In genomic region chr15:91357527-91357926, GRCh38 we compare ENCODE assay signal across 28 cellular contexts.
"Had no signal": no experiment of that assay in that cellular context is flagged by ENCODE, and none has a peak within 500 bp of the region (broad histone marks: within the 10 kb centered on the region; RNA-seq: fewer than 3 reads in every experiment).

No MANE protein-coding gene starts in this region.

- H3K27ac Mint-ChIP-seq: dendritic cell treated with granulocyte-macrophage colony-stimulating factor and Interleukin-4, amounts not matched to agents 40 ng/mL and 50 ng/mL, for 4 days; effector memory CD8-positive, alpha-beta T cell; endodermal cell had no signal

- ATAC-seq: effector memory CD8-positive, alpha-beta T cell; esophagus mucosa; foreskin keratinocyte; gastrocnemius medialis; gastroesophageal sphincter; heart left ventricle; heart right ventricle had no signal

- H3K9me3 Mint-ChIP-seq: dendritic cell treated with granulocyte-macrophage colony-stimulating factor and Interleukin-4, amounts not matched to agents 40 ng/mL and 50 ng/mL, for 4 days; effector memory CD8-positive, alpha-beta T cell had no signal

- H3K4me3 Mint-ChIP-seq: dendritic cell treated with granulocyte-macrophage colony-stimulating factor and Interleukin-4, amounts not matched to agents 40 ng/mL and 50 ng/mL, for 4 days; effector memory CD8-positive, alpha-beta T cell; endodermal cell had no signal

- H3K27ac ChIP-seq: colonic mucosa, coronary artery, dorsolateral prefrontal cortex, epithelial cell of prostate, esophagus muscularis mucosa, esophagus squamous epithelium, foreskin keratinocyte, gastrocnemius medialis, gastroesophageal sphincter, heart left ventricle, heart right ventricle had no signal

- H3K27me3 ChIP-seq: colonic mucosa, gastrocnemius medialis had no signal

- H3K36me3 ChIP-seq: colonic mucosa, esophagus muscularis mucosa, esophagus squamous epithelium, gastrocnemius medialis, gastroesophageal sphincter, heart left ventricle, heart right ventricle had no signal

- H3K4me3 ChIP-seq: colonic mucosa, coronary artery, dorsolateral prefrontal cortex, esophagus muscularis mucosa, esophagus squamous epithelium, gastrocnemius medialis, gastroesophageal sphincter, heart left ventricle, heart right ventricle had no signal

- DNase-seq: colonic mucosa; cortex of kidney; dermis blood vessel endothelial cell; dorsolateral prefrontal cortex; effector CD4-positive, alpha-beta T cell; effector CD8-positive, alpha-beta T cell; effector memory CD4-positive, alpha-beta T cell; effector memory CD8-positive, alpha-beta T cell; endodermal cell; erythroblast; esophagus squamous epithelium; foreskin fibroblast; foreskin keratinocyte; gastrocnemius medialis; glutamatergic neuron; head of caudate nucleus; heart left ventricle; heart right ventricle had no signal

- H3K4me1 ChIP-seq: colonic mucosa, esophagus muscularis mucosa, esophagus squamous epithelium, foreskin keratinocyte, gastrocnemius medialis, gastroesophageal sphincter, heart right ventricle had no signal

- H3K9me3 ChIP-seq: colonic mucosa, esophagus muscularis mucosa, esophagus squamous epithelium, gastrocnemius medialis, gastroesophageal sphincter, heart left ventricle, heart right ventricle had no signal

- H3K27me3 Mint-ChIP-seq: dendritic cell treated with granulocyte-macrophage colony-stimulating factor and Interleukin-4, amounts not matched to agents 40 ng/mL and 50 ng/mL, for 4 days had no signal

- FAIRE-seq: colon, endometrium, endothelial cell of umbilical vein, frontal cortex had no signal
